ENCODE assay signal across 8 cellular contexts in genomic region chr19:13116282-13117175, GRCh38. TPM values are rescaled to one million over a fixed set of nuclear protein-coding genes. Genes with fewer than 3 reads are reported as not detected.
A peak's percentile ranks its signal among the peaks of the same experiment; 100 is the strongest.
DNase-seq lines count a peak whose midpoint lies in the region; ATAC-seq and FAIRE-seq lines count a peak whose summit lies in the region.

Gene TRMT1 (minus strand): TSS chr19:13116740. CDS start chr19:13116399, 341 bp downstream.

- H3K9me3 ChIP-seq in mesenchymal stem cell (ENCODE audit: control insufficient read depth, low read length): no peaks in the 10 kb centered on the region

- H3K4me3 Mint-ChIP-seq in effector memory CD8-positive, alpha-beta T cell: peak within 1 kb of the TSS; percentile 89 to 93

- H3K4ac ChIP-seq in mesenchymal stem cell (ENCODE audit: low read depth in 1 of 2, low read length in 2 of 2): peak within 1 kb of the TSS; percentile 57 to 88

- peak within 1 kb of the TSS; percentile 98 for H3K9ac ChIP-seq in mesenchymal stem cell (ENCODE audit: low read length)

- no peaks in the 10 kb centered on the region for H3K9me3 Mint-ChIP-seq in effector memory CD8-positive, alpha-beta T cell

- peak within 1 kb of the TSS; percentile 92 for H4K91ac ChIP-seq in mesenchymal stem cell (ENCODE audit: low read length)

- H3K27ac Mint-ChIP-seq in effector memory CD8-positive, alpha-beta T cell: peak within 1 kb of the TSS; percentile 86 to 91

- H3K36me3 ChIP-seq in mesenchymal stem cell (ENCODE audit: control insufficient read depth in 1 of 2, insufficient read depth in 2 of 2, low read depth in 1 of 2, low read length in 2 of 2): peaks cover 26 to 36% of the 10 kb centered on the region in 2 experiments

- H3K23ac ChIP-seq in mesenchymal stem cell (ENCODE audit: low read length in 2 of 2): peak within 1 kb of the TSS in 1 of 2 experiments; percentile 77

- H3K4me3 ChIP-seq in mesenchymal stem cell (ENCODE audit: insufficient read depth in 1 of 2, low read depth in 1 of 2, low read length in 2 of 2): peak within 1 kb of the TSS; percentile 80 to 97

- peak within 1 kb of the TSS; percentile 86 for H4K8ac ChIP-seq in mesenchymal stem cell (ENCODE audit: low read length)

- no peak within 1 kb of the TSS for H2BK120ac ChIP-seq in mesenchymal stem cell (ENCODE audit: low read depth, low read length)

- H3K14ac ChIP-seq in mesenchymal stem cell (ENCODE audit: low read length in 2 of 2): no peak within 1 kb of the TSS

- H3K79me1 ChIP-seq in mesenchymal stem cell (replicated peaks; ENCODE audit: low read length, poor library complexity, severe bottlenecking): peaks cover 20% of the 10 kb centered on the region

- no peak within 1 kb of the TSS for H2BK12ac ChIP-seq in mesenchymal stem cell (ENCODE audit: low read length in 2 of 2)

- no peak within 1 kb of the TSS for H2BK15ac ChIP-seq in mesenchymal stem cell (ENCODE audit: low read depth, poor library complexity, severe bottlenecking)

- peaks cover 38% of the 10 kb centered on the region for H3K4me1 ChIP-seq in mesenchymal stem cell (ENCODE audit: control insufficient read depth, insufficient read depth, low read depth, low read length)

- peak within 1 kb of the TSS; percentile 93 for H3K4me2 ChIP-seq in mesenchymal stem cell (ENCODE audit: low read length, poor library complexity, severe bottlenecking)

- no peak within 1 kb of the TSS for H2AK5ac ChIP-seq in mesenchymal stem cell (ENCODE audit: low read length, severe bottlenecking)

- peaks cover 37 to 47% of the 10 kb centered on the region in 2 donors for H3K4me1 Mint-ChIP-seq in effector memory CD8-positive, alpha-beta T cell (ENCODE audit: low read depth in 2 of 2)

- peak within 1 kb of the TSS; percentile 70 for H3K27ac ChIP-seq in mesenchymal stem cell (ENCODE audit: low read length, poor library complexity, severe bottlenecking)

- H3K27me3 Mint-ChIP-seq in effector memory CD8-positive, alpha-beta T cell: no peaks in the 10 kb centered on the region

- peaks cover 43% of the 10 kb centered on the region for H3K36me3 Mint-ChIP-seq in effector memory CD8-positive, alpha-beta T cell (ENCODE audit: insufficient read depth)

- peak within 1 kb of the TSS; percentile 44 to 57 for H3K18ac ChIP-seq in mesenchymal stem cell (ENCODE audit: low read depth in 1 of 2, low read length in 2 of 2)

- peak; percentile 49 for ATAC-seq in GM18870 (IDR thresholded peaks at IDR 0.05; ENCODE audit: unreplicated experiment)
- ATAC-seq in effector memory CD8-positive, alpha-beta T cell (replicated peaks): peak; percentile 59

- H2AFZ ChIP-seq in mesenchymal stem cell (ENCODE audit: low read depth, low read length): peak within 1 kb of the TSS; percentile 79

- H2BK5ac ChIP-seq in mesenchymal stem cell (ENCODE audit: low read depth, low read length, poor library complexity, severe bottlenecking): no peak within 1 kb of the TSS

- H3K27me3 ChIP-seq in mesenchymal stem cell (ENCODE audit: control insufficient read depth in 1 of 2, insufficient read depth in 1 of 2, low read length in 2 of 2): no peaks in the 10 kb centered on the region

- peak; percentile 80 for FAIRE-seq in A204.1 (lab: Jason Lieb, UNC)

- peak; percentile 88 for DNase-seq in HT-29 (ENCODE audit: low spot score)
- DNase-seq in NOMO-1 (lab: John Stamatoyannopoulos, UW; ENCODE audit: unreplicated experiment in 2 of 2): peak; percentile 84 to 86
- peak; percentile 95 for DNase-seq in activated CD8-positive, alpha-beta memory T cell treated with anti-CD3 and anti-CD28 coated beads for 24 hours
- DNase-seq in effector memory CD8-positive, alpha-beta T cell: peak; percentile 78 to 85 (median 83)
- DNase-seq in mesenchymal stem cell: peak; percentile 95
- peak; percentile 81 for DNase-seq in stimulated activated CD8-positive, alpha-beta memory T cell treated with anti-CD3 and anti-CD28 coated beads, Interleukin-12 subunit alpha, Interleukin-12 subunit beta, amount 100 ng/mL, for 1 hour (ENCODE audit: low read depth)

- WGBS in mesenchymal stem cell: under 1% methylated on average over 51 of the region's 51 CpGs

RNA-seq across cellular contexts. Expression of gene TRMT1, which starts in this region (rescaled TPM):
- 52.8 and 59.8 TPM in 2 replicates for total RNA-seq in HT-29 (2014; rRNA removed; shearing (Covaris generic))
- polyA plus RNA-seq in mesenchymal stem cell (2013, experiment 1 of 2): 20.0 TPM
- 16.9 TPM for polyA plus RNA-seq in mesenchymal stem cell (2013, experiment 2 of 2)

Comparison
In these comparisons a context has a peak if more than half of its experiments do, and no peak if none do; other contexts are left out.
1. Peak in every context shown above with its lines: DNase-seq, ATAC-seq, H3K4me3 ChIP-seq and H3K27ac ChIP-seq.